ENCODE assay signal across 8 cellular contexts in the genomic region with DNA sequence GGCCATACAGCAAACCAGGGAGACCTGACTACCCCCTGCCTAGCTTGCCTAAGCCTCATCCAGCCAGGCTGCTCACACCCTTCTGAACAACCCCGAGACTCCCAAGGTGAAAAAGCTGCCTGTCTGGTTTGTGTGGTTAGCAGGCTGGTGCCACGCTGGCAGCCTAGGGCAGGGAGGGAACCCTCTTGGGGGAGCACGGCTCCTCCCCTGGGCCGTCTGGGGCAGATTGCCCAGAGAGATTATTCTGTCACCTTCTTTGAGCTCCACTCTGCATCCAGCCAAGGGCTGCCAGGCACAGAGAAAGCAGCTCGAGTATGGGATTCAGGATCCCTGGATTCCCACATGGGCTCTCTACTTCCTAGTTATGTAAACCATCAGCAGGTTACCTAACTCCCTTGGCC. TPM values are rescaled to one million over a fixed set of nuclear protein-coding genes. Genes with fewer than 3 reads are reported as not detected.
A peak's percentile ranks its signal among the peaks of the same experiment; 100 is the strongest.
DNase-seq lines count a peak whose midpoint lies in the region; ATAC-seq and TF ChIP-seq lines count a peak whose summit lies in the region.

No MANE protein-coding gene starts in this region.

- no peaks in the 10 kb centered on the region for H3K9me3 ChIP-seq in breast epithelium

- H3K27me3 ChIP-seq in breast epithelium: no peaks in the 10 kb centered on the region

- no peak for TF ChIP-seq POLR2A in breast epithelium (IDR thresholded peaks at IDR 0.05)

- no peaks in the 10 kb centered on the region for H3K27me3 Mint-ChIP-seq in nephron progenitor cell (ENCODE audit: low read depth, poor library complexity)

- peaks cover 25% of the 10 kb centered on the region for H3K4me1 Mint-ChIP-seq in nephron progenitor cell

- no peak overlapping the region for H3K4me3 Mint-ChIP-seq in nephron progenitor cell

- intact Hi-C loops in breast epithelium (cut with DNase I; ENCODE audit: low total_unique reads): no loop called here

- ATAC-seq in GM21737 (IDR thresholded peaks at IDR 0.05; ENCODE audit: unreplicated experiment) (no peak), HG02623 (IDR thresholded peaks at IDR 0.05; ENCODE audit: unreplicated experiment) (no peak)

- H3K9me3 Mint-ChIP-seq in nephron progenitor cell: no peaks in the 10 kb centered on the region

- H3K27ac ChIP-seq in breast epithelium (peak overlapping the region; percentile 83 to 84), coronary artery (peak overlapping the region in 1 of 2 donors; percentile 20)

- peak overlapping the region; percentile 80 for H3K27ac Mint-ChIP-seq in nephron progenitor cell

- peak in 1 of 3 donors; percentile 0 for TF ChIP-seq CTCF in breast epithelium (IDR thresholded peaks at IDR 0.05)
- TF ChIP-seq CTCF in nephron progenitor cell (IDR thresholded peaks at IDR 0.05): no peak
- no peak for TF ChIP-seq CTCF in coronary artery (IDR thresholded peaks at IDR 0.05)

- H3K4me3 ChIP-seq in breast epithelium (no peak overlapping the region), coronary artery (no peak overlapping the region)

- H3K36me3 Mint-ChIP-seq in nephron progenitor cell (ENCODE audit: low read depth): peaks cover 16% of the 10 kb centered on the region

- H3K4me1 ChIP-seq in breast epithelium: peaks cover 5 to 20% of the 10 kb centered on the region in 2 donors

- no peaks in the 10 kb centered on the region for H3K36me3 ChIP-seq in breast epithelium

- DNase-seq in GM04504 (ENCODE audit: low read depth) (peak; percentile 27), NCI-H526 (lab: John Stamatoyannopoulos, UW) (peak; percentile 79 to 86), breast epithelium (ENCODE audit: low spot score in 2 of 2) (peak; percentile 94 to 97), nephron progenitor cell (no peak), coronary artery (ENCODE audit: low spot score) (no peak), NCI-H1092 (lab: John Stamatoyannopoulos, UW) (no peak)

RNA-seq across cellular contexts. Expression of gene TCEA3, which starts 27.5 kb away (rescaled TPM):
- total RNA-seq in breast epithelium: 10 to 100 TPM in 2 of 3 donors, 1 to 10 TPM in 1; 8.5 to 38.0 (median 31.2) TPM

RNA-seq across cellular contexts. Expression of gene ASAP3, which starts 32.0 kb away (rescaled TPM):
- 10 to 100 TPM; 47.7 to 61.6 (median 54.9) TPM for total RNA-seq in breast epithelium

Comparison
In these comparisons a context has a peak if more than half of its experiments do, and no peak if none do; other contexts are left out.
1. DNase-seq: peak in GM04504 (single experiment), NCI-H526 (2 of 2) and breast epithelium (2 of 2); none in nephron progenitor cell (single experiment), coronary artery (single experiment) and NCI-H1092 (single experiment).